26 cellular contexts compared by ENCODE assay signal in genomic region chr3:5299146-5299545, GRCh38.
"Had no signal": no experiment of that assay in that cellular context is flagged by ENCODE, and none has a peak within 500 bp of the region (broad histone marks: within the 10 kb centered on the region; RNA-seq: fewer than 3 reads in every experiment).

No MANE protein-coding gene starts in this region.

- DNase-seq: dermis blood vessel endothelial cell; effector memory CD4-positive, alpha-beta T cell; foreskin keratinocyte; glutamatergic neuron; heart right ventricle; hippocampal formation; left cardiac atrium; left lung; mesenchymal stem cell; midbrain; naive thymus-derived CD4-positive, alpha-beta T cell; stimulated activated CD4-positive, alpha-beta T cell treated with anti-CD3 and anti-CD28 coated beads, Interleukin-2, amount 100 ng/mL, for 24 hours; stimulated activated CD4-positive, alpha-beta T cell treated with anti-CD3 and anti-CD28 coated beads, Interleukin-4, amount 100 ng/mL, for 24 hours; stimulated activated naive CD4-positive, alpha-beta T cell treated with Interleukin-2 at 50 U/mL for 16 hours; stomach; thyroid gland; trophoblast cell had no signal

- H3K36me3 Mint-ChIP-seq: naive thymus-derived CD4-positive, alpha-beta T cell; neural progenitor cell; stimulated activated effector memory CD8-positive, alpha-beta T cell treated with anti-CD3 and anti-CD28 coated beads, Interleukin-12 subunit alpha, Interleukin-12 subunit beta, amount 100 ng/mL, for 72 hours had no signal

- ATAC-seq: foreskin keratinocyte; gastroesophageal sphincter; heart right ventricle; left cardiac atrium; left lung; naive thymus-derived CD4-positive, alpha-beta T cell; sciatic nerve had no signal

- H3K4me1 ChIP-seq: left lung, neural progenitor cell, parathyroid adenoma, stomach, thyroid gland, vagina had no signal

- H3K79me2 ChIP-seq: parathyroid adenoma had no signal

- H3K9me3 ChIP-seq: esophagus muscularis mucosa, gastroesophageal sphincter, left lung, thyroid gland, vagina had no signal

- H3K36me3 ChIP-seq: esophagus muscularis mucosa, gastroesophageal sphincter, heart right ventricle, left lung, neural progenitor cell, stomach, thyroid gland, vagina had no signal

- H3K9ac ChIP-seq: neural progenitor cell, parathyroid adenoma had no signal

- H3K4me3 Mint-ChIP-seq: naive thymus-derived CD4-positive, alpha-beta T cell; nephron; neural progenitor cell; stimulated activated effector memory CD8-positive, alpha-beta T cell treated with anti-CD3 and anti-CD28 coated beads, Interleukin-12 subunit alpha, Interleukin-12 subunit beta, amount 100 ng/mL, for 72 hours had no signal

- H3K4me3 ChIP-seq: esophagus muscularis mucosa, gastroesophageal sphincter, heart right ventricle, left lung, neural progenitor cell, stomach, thyroid gland, vagina had no signal

- H3K27ac Mint-ChIP-seq: naive thymus-derived CD4-positive, alpha-beta T cell; nephron; neural progenitor cell; progenitor cell of endocrine pancreas; stimulated activated effector memory CD8-positive, alpha-beta T cell treated with anti-CD3 and anti-CD28 coated beads, Interleukin-12 subunit alpha, Interleukin-12 subunit beta, amount 100 ng/mL, for 72 hours had no signal

- H3K27ac ChIP-seq: esophagus muscularis mucosa, foreskin keratinocyte, gastroesophageal sphincter, heart right ventricle, left lung, neural progenitor cell, parathyroid adenoma, stomach, thyroid gland, vagina had no signal

- H3K27me3 ChIP-seq: esophagus muscularis mucosa, foreskin keratinocyte, gastroesophageal sphincter, heart right ventricle, left lung, neural progenitor cell, stomach, thyroid gland, vagina had no signal

- H2AFZ ChIP-seq: neural progenitor cell, parathyroid adenoma had no signal

- H3K9me3 Mint-ChIP-seq: neural progenitor cell had no signal

- H3K4me2 ChIP-seq: neural progenitor cell had no signal
